ENCODE assay signal across 11 cellular contexts in genomic region chr5:124824637-124825158, GRCh38.
DNase-seq lines count a peak whose midpoint lies in the region; FAIRE-seq and TF ChIP-seq lines count a peak whose summit lies in the region.
"Had no signal": no experiment of that assay in that cellular context is flagged by ENCODE, and none has a peak within 500 bp of the region (broad histone marks: within the 10 kb centered on the region; RNA-seq: fewer than 3 reads in every experiment).

No MANE protein-coding gene starts in this region.

- H3K9me3 Mint-ChIP-seq in progenitor cell of endocrine pancreas (ENCODE audit: low read depth) = no peaks in the 10 kb centered on the region
- no peaks in the 10 kb centered on the region for H3K9me3 Mint-ChIP-seq in activated CD4-positive, alpha-beta T cell treated with anti-CD3 and anti-CD28 coated beads, Interleukin-2, amount 10 ng/mL, durations not matched to agents 7 days and 5 days

- no peak for TF ChIP-seq CTCF in progenitor cell of endocrine pancreas (IDR thresholded peaks at IDR 0.05; ENCODE audit: unreplicated experiment)
- TF ChIP-seq CTCF in left ventricle myocardium inferior (IDR thresholded peaks at IDR 0.05; ENCODE audit: borderline replicate concordance) = no peak

- no peaks in the 10 kb centered on the region for H3K36me3 Mint-ChIP-seq in progenitor cell of endocrine pancreas (ENCODE audit: insufficient read depth)
- H3K36me3 Mint-ChIP-seq in activated CD4-positive, alpha-beta T cell treated with anti-CD3 and anti-CD28 coated beads, Interleukin-2, amount 10 ng/mL, durations not matched to agents 7 days and 5 days (ENCODE audit: low read depth) = no peaks in the 10 kb centered on the region

- TF ChIP-seq POLR2A in GM12892 (IDR thresholded peaks at IDR 0.05; ENCODE audit: low read depth, low read length) = no peak

- FAIRE-seq in GM12892 (lab: Jason Lieb, UNC) = no peak
- FAIRE-seq: kidney had no signal

- no peaks in the 10 kb centered on the region for H3K27me3 Mint-ChIP-seq in progenitor cell of endocrine pancreas
- no peaks in the 10 kb centered on the region for H3K27me3 Mint-ChIP-seq in activated CD4-positive, alpha-beta T cell treated with anti-CD3 and anti-CD28 coated beads, Interleukin-2, amount 10 ng/mL, durations not matched to agents 7 days and 5 days

- peaks cover 31% of the 10 kb centered on the region for H3K4me1 Mint-ChIP-seq in progenitor cell of endocrine pancreas (ENCODE audit: low read depth)
- no peaks in the 10 kb centered on the region for H3K4me1 Mint-ChIP-seq in activated CD4-positive, alpha-beta T cell treated with anti-CD3 and anti-CD28 coated beads, Interleukin-2, amount 10 ng/mL, durations not matched to agents 7 days and 5 days

- POLR2A ChIA-PET in activated CD4-positive, alpha-beta T cell treated with anti-CD3 and anti-CD28 coated beads, Interleukin-2, amount 10 ng/mL, durations not matched to agents 7 days and 5 days (lab: Charles Lee) = no interaction called here

- no peaks in the 10 kb centered on the region for H3K36me3 ChIP-seq in left ventricle myocardium inferior

- intact Hi-C loops in left ventricle myocardium inferior (cut with micrococcal nuclease) = no loop called here

- H3K4me1 ChIP-seq in left ventricle myocardium inferior = peaks cover 5% of the 10 kb centered on the region

- CTCF ChIA-PET in activated CD4-positive, alpha-beta T cell treated with anti-CD3 and anti-CD28 coated beads, Interleukin-2, amount 10 ng/mL, durations not matched to agents 7 days and 5 days (lab: Charles Lee) = interaction anchor here (0.6 kb wide), 1 partner anchor 206 kb away, joined by 3 read pairs; no protein-coding TSS in a partner anchor

- H3K27ac Mint-ChIP-seq in progenitor cell of endocrine pancreas = peak overlapping the region; percentile 46
- no peak overlapping the region for H3K27ac Mint-ChIP-seq in activated CD4-positive, alpha-beta T cell treated with anti-CD3 and anti-CD28 coated beads, Interleukin-2, amount 10 ng/mL, durations not matched to agents 7 days and 5 days

- no peaks in the 10 kb centered on the region for H3K27me3 ChIP-seq in left ventricle myocardium inferior (ENCODE audit: low read depth)

- H3K9me3 ChIP-seq in left ventricle myocardium inferior (replicated peaks) = no peaks in the 10 kb centered on the region

- no peak overlapping the region for H3K27ac ChIP-seq in left ventricle myocardium inferior (replicated peaks)

- H3K4me3 Mint-ChIP-seq in progenitor cell of endocrine pancreas (ENCODE audit: low read depth) = no peak overlapping the region
- H3K4me3 Mint-ChIP-seq in activated CD4-positive, alpha-beta T cell treated with anti-CD3 and anti-CD28 coated beads, Interleukin-2, amount 10 ng/mL, durations not matched to agents 7 days and 5 days = no peak overlapping the region

- no peak overlapping the region for H3K4me3 ChIP-seq in left ventricle myocardium inferior

- DNase-seq in ELR (ENCODE audit: low read depth) (peak; percentile 28), NCI-H82 treated with DMSO at 0.1 percent for 48 hours (lab: John Stamatoyannopoulos, UW; ENCODE audit: unreplicated experiment) (peak; percentile 84), fibroblast of gingiva (ENCODE audit: low read depth) (peak; percentile 60), progenitor cell of endocrine pancreas (ENCODE audit: low spot score, unreplicated experiment) (no peak), left ventricle myocardium inferior (no peak), GM12892 (ENCODE audit: insufficient read length) (no peak), NCI-H446 (lab: John Stamatoyannopoulos, UW) (no peak)
- DNase-seq in activated CD4-positive, alpha-beta T cell treated with anti-CD3 and anti-CD28 coated beads, Interleukin-2, amount 10 ng/mL, durations not matched to agents 7 days and 5 days = no peak
- DNase-seq: activated CD4-positive, alpha-beta T cell treated with anti-CD3 and anti-CD28 coated beads for 48 hours; kidney; NCI-H526 had no signal

Comparison
In these comparisons a context has a peak if more than half of its experiments do, and no peak if none do; other contexts are left out.
1. DNase-seq: peak in ELR (single experiment), NCI-H82 treated with DMSO at 0.1 percent for 48 hours (single experiment) and fibroblast of gingiva (single experiment); none in progenitor cell of endocrine pancreas (single experiment), activated CD4-positive, alpha-beta T cell treated with anti-CD3 and anti-CD28 coated beads, Interleukin-2, amount 10 ng/mL, durations not matched to agents 7 days and 5 days (single experiment), left ventricle myocardium inferior (single experiment), GM12892 (single experiment) and NCI-H446 (0 of 2).